ENCODE assay signal across 2 cellular contexts in the genomic region with DNA sequence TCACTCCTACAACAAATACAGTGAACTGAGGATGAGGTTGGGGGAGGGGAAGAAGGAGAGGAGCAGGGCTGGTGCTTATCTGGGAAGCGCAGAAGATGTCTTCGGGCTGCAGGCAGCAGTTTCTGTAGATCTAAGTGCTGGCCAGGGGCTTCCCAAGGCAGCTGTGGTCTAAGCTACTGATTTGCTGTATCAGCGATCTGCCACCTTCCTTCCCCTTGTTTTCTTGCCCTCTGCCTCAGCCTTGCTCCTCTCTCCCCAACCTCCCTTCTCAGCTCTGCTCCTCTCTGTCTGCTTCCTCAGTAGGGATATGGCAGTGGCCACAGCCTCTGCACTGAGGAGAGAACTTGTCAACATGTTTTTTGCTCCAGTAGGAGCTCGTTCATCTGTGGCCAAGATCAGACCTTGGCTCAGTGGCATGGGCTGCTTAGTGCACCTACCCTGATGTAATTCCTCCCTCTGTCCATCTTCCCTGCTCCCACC.
TF ChIP-seq lines count a peak whose summit lies in the region.

No MANE protein-coding gene starts in this region.

TF ChIP-seq in IMR-90, 13 proteins besides CTCF, POLR2A, EP300 and RAD21:
- TF ChIP-seq BHLHE40 (IDR thresholded peaks at IDR 0.05; ENCODE audit: low read depth, low read length) = no peak
- TF ChIP-seq MAFK (IDR thresholded peaks at IDR 0.05; ENCODE audit: low read depth, low read length) = peak; percentile 76
- no peak for TF ChIP-seq USF2 (IDR thresholded peaks at IDR 0.05; ENCODE audit: low read depth, low read length)
- TF ChIP-seq ELK1 (IDR thresholded peaks at IDR 0.05; ENCODE audit: borderline replicate concordance, low read depth, low read length) = no peak
- no peak for TF ChIP-seq NFE2L2 (IDR thresholded peaks at IDR 0.05; ENCODE audit: low read depth, low read length)
- TF ChIP-seq CHD1 (IDR thresholded peaks at IDR 0.05; ENCODE audit: low read depth, low read length) = no peak
- TF ChIP-seq FOS (IDR thresholded peaks at IDR 0.05; ENCODE audit: low read depth, low read length) = no peak

TF ChIP-seq in endothelial cell of umbilical vein, 7 proteins besides CTCF, POLR2A, EP300 and RAD21:
- TF ChIP-seq GATA2 (IDR thresholded peaks at IDR 0.05; ENCODE audit: insufficient read depth, insufficient read length, low read depth, low read length) = no peak
